In the genomic region with DNA sequence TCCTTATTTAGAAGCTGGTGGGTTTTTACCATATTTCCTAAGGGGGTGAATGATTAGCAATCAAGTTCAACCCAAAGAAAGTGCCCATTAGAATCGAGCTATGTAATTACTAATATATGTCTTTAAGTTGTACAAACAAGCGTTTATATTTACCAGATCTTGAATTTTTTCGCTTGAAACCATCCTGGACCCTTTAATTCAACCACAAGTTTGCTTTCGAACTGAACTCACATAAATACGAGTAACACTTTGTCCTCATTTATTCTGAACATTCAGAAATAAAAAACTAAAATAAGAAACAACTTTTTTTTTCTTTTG, we compare ENCODE assay signal across 10 cellular contexts. TPM values are rescaled to one million over a fixed set of nuclear protein-coding genes. Genes with fewer than 3 reads are reported as not detected.
A peak's percentile ranks its signal among the peaks of the same experiment; 100 is the strongest.
DNase-seq lines count a peak whose midpoint lies in the region; ATAC-seq lines count a peak whose summit lies in the region.
"Had no signal": no experiment of that assay in that cellular context is flagged by ENCODE, and none has a peak within 500 bp of the region (broad histone marks: within the 10 kb centered on the region; RNA-seq: fewer than 3 reads in every experiment).

No MANE protein-coding gene starts in this region.

- POLR2A ChIA-PET in activated CD4-positive, alpha-beta T cell treated with anti-CD3 and anti-CD28 coated beads, Interleukin-2, amount 10 ng/mL, durations not matched to agents 7 days and 5 days (lab: Charles Lee), result no interaction called here
- POLR2A ChIA-PET in activated naive CD8-positive, alpha-beta T cell treated with anti-CD3 and anti-CD28 coated beads, Interleukin-2, amount 10 ng/mL, durations not matched to agents 7 days and 5 days (lab: Charles Lee), result interaction anchor here (1.0 to 1.1 kb wide), 2 partner anchors 285 to 342 kb away, joined by 3 read pairs; partner anchors contain the start of genes ADAM22, DBF4 and SLC25A40

- H3K9me3 Mint-ChIP-seq in activated CD4-positive, alpha-beta T cell treated with anti-CD3 and anti-CD28 coated beads, Interleukin-2, amount 10 ng/mL, durations not matched to agents 7 days and 5 days, result no peaks in the 10 kb centered on the region
- H3K9me3 Mint-ChIP-seq in activated naive CD8-positive, alpha-beta T cell treated with anti-CD3 and anti-CD28 coated beads, Interleukin-2, amount 10 ng/mL, durations not matched to agents 7 days and 5 days, result no peaks in the 10 kb centered on the region

- peaks cover 30% of the 10 kb centered on the region for H3K36me3 Mint-ChIP-seq in activated CD4-positive, alpha-beta T cell treated with anti-CD3 and anti-CD28 coated beads, Interleukin-2, amount 10 ng/mL, durations not matched to agents 7 days and 5 days (ENCODE audit: low read depth)
- peaks cover 23% of the 10 kb centered on the region for H3K36me3 Mint-ChIP-seq in activated naive CD8-positive, alpha-beta T cell treated with anti-CD3 and anti-CD28 coated beads, Interleukin-2, amount 10 ng/mL, durations not matched to agents 7 days and 5 days

- H3K4me3 ChIP-seq in thymus (ENCODE audit: low read length), result peak overlapping the region; percentile 88

- peak overlapping the region; percentile 96 for H3K4me3 Mint-ChIP-seq in activated CD4-positive, alpha-beta T cell treated with anti-CD3 and anti-CD28 coated beads, Interleukin-2, amount 10 ng/mL, durations not matched to agents 7 days and 5 days
- peak overlapping the region; percentile 91 for H3K4me3 Mint-ChIP-seq in activated naive CD8-positive, alpha-beta T cell treated with anti-CD3 and anti-CD28 coated beads, Interleukin-2, amount 10 ng/mL, durations not matched to agents 7 days and 5 days

- CTCF ChIA-PET in activated CD4-positive, alpha-beta T cell treated with anti-CD3 and anti-CD28 coated beads, Interleukin-2, amount 10 ng/mL, durations not matched to agents 7 days and 5 days (lab: Charles Lee), result interaction anchor here (1.2 kb wide), 1 partner anchor 9 kb away, joined by 4 read pairs; no protein-coding TSS in a partner anchor

- WGBS in thymus, result 21% methylated on average over 5 of the region's 5 CpGs

- H3K27me3 ChIP-seq in layer of hippocampus (ENCODE audit: control insufficient read depth, insufficient read depth, low read length) (no peaks in the 10 kb centered on the region), thymus (ENCODE audit: control insufficient read depth, insufficient read depth) (no peaks in the 10 kb centered on the region)

- H3K9me3 ChIP-seq in thymus (ENCODE audit: control insufficient read depth), result no peaks in the 10 kb centered on the region

- H3K27me3 Mint-ChIP-seq in activated CD4-positive, alpha-beta T cell treated with anti-CD3 and anti-CD28 coated beads, Interleukin-2, amount 10 ng/mL, durations not matched to agents 7 days and 5 days, result no peaks in the 10 kb centered on the region
- no peaks in the 10 kb centered on the region for H3K27me3 Mint-ChIP-seq in activated naive CD8-positive, alpha-beta T cell treated with anti-CD3 and anti-CD28 coated beads, Interleukin-2, amount 10 ng/mL, durations not matched to agents 7 days and 5 days

- ATAC-seq in activated naive CD8-positive, alpha-beta T cell treated with anti-CD3 and anti-CD28 coated beads, Interleukin-2, amount 10 ng/mL, durations not matched to agents 7 days and 5 days (ENCODE audit: low read depth), result no peak
- ATAC-seq in HG02623 (IDR thresholded peaks at IDR 0.05; ENCODE audit: unreplicated experiment), result no peak

- peaks cover 38% of the 10 kb centered on the region for H3K4me1 Mint-ChIP-seq in activated CD4-positive, alpha-beta T cell treated with anti-CD3 and anti-CD28 coated beads, Interleukin-2, amount 10 ng/mL, durations not matched to agents 7 days and 5 days
- peaks cover 26% of the 10 kb centered on the region for H3K4me1 Mint-ChIP-seq in activated naive CD8-positive, alpha-beta T cell treated with anti-CD3 and anti-CD28 coated beads, Interleukin-2, amount 10 ng/mL, durations not matched to agents 7 days and 5 days

- H3K27ac ChIP-seq in layer of hippocampus (ENCODE audit: low read depth, low read length) (peak overlapping the region; percentile 98), thymus (ENCODE audit: low read depth) (no peak overlapping the region)
- H3K27ac ChIP-seq: C4-2B had no signal

- H3K4me1 ChIP-seq in thymus (ENCODE audit: control insufficient read depth, insufficient read depth, low read length), result peaks cover 4% of the 10 kb centered on the region

- H3K27ac Mint-ChIP-seq in activated CD4-positive, alpha-beta T cell treated with anti-CD3 and anti-CD28 coated beads, Interleukin-2, amount 10 ng/mL, durations not matched to agents 7 days and 5 days, result peak overlapping the region; percentile 92
- peak overlapping the region; percentile 89 for H3K27ac Mint-ChIP-seq in activated naive CD8-positive, alpha-beta T cell treated with anti-CD3 and anti-CD28 coated beads, Interleukin-2, amount 10 ng/mL, durations not matched to agents 7 days and 5 days

- DNase-seq in activated CD4-positive, alpha-beta T cell treated with anti-CD3 and anti-CD28 coated beads, Interleukin-2, amount 10 ng/mL, durations not matched to agents 7 days and 5 days, result no peak
- DNase-seq in activated CD4-positive, alpha-beta T cell treated with anti-CD3 and anti-CD28 coated beads, Interleukin-2, amount 50 U/mL, for 48 hours, result no peak
- no peak for DNase-seq in activated naive CD8-positive, alpha-beta T cell treated with anti-CD3 and anti-CD28 coated beads, Interleukin-2, amount 10 ng/mL, durations not matched to agents 7 days and 5 days
- DNase-seq in GDM1 (lab: John Stamatoyannopoulos, UW), result no peak
- DNase-seq in NCI-H82 treated with DMSO at 0.1 percent for 48 hours (lab: John Stamatoyannopoulos, UW; ENCODE audit: unreplicated experiment), result no peak
- DNase-seq: T1000 had no signal

- H3K36me3 ChIP-seq in thymus (ENCODE audit: control insufficient read depth, insufficient read depth), result peaks cover 8% of the 10 kb centered on the region

RNA-seq across cellular contexts. Expression of gene SRI, which starts 1.5 kb away (rescaled TPM):
- total RNA-seq in activated CD4-positive, alpha-beta T cell treated with anti-CD3 and anti-CD28 coated beads, Interleukin-2, amount 10 ng/mL, durations not matched to agents 7 days and 5 days, result 100 to 1,000 TPM; 109 to 115 TPM
- 100 to 1,000 TPM; 108 to 119 TPM for total RNA-seq in activated naive CD8-positive, alpha-beta T cell treated with anti-CD3 and anti-CD28 coated beads, Interleukin-2, amount 10 ng/mL, durations not matched to agents 7 days and 5 days
- polyA plus RNA-seq in thymus, result 62.5 TPM
